In the genomic region with DNA sequence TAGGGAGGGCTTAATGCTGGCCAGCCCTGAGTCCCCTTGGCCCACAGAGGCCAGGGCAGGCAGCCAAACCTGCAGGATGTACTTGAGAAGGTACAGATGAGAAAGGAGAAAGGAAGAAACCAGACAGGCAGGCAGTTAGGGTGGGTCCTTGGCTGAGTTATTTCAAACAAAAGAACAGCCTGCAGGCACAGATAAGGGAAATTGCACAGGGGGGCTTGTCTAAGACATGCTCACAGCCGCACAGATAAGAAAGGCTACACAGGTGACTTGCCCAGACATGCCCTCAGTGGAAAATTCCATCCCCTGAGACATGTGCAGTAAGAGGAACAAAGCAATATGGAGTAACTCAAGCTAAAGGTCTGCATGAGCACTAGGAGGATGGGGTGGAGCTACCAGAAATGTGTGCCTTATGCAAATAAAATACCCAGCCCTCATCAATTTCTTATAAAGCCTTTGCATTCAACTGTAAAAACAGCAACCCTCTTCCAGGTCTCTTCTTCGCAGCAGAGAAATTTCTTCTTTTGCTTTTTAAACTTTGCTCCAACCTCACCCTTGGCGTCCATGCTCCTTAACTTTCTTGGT, we compare ENCODE assay signal across 35 cellular contexts.
DNase-seq lines count a peak whose midpoint lies in the region; ATAC-seq, FAIRE-seq and TF ChIP-seq lines count a peak whose summit lies in the region.
"Had no signal": no experiment of that assay in that cellular context is flagged by ENCODE, and none has a peak within 500 bp of the region (broad histone marks: within the 10 kb centered on the region; RNA-seq: fewer than 3 reads in every experiment).

No MANE protein-coding gene starts in this region.

- H3K9me3 ChIP-seq in HepG2 (ENCODE audit: low read length): peaks cover 21% of the 10 kb centered on the region
- H3K9me3 ChIP-seq in right lobe of liver: no peaks in the 10 kb centered on the region
- H3K9me3 ChIP-seq: colonic mucosa, psoas muscle, sigmoid colon had no signal

- H3K79me2 ChIP-seq in HepG2 (ENCODE audit: insufficient read depth, low read length): no peaks in the 10 kb centered on the region

- no peak overlapping the region for H3K9ac ChIP-seq in HepG2 (ENCODE audit: insufficient read depth, low read depth, low read length)
- H3K9ac ChIP-seq: BLaER1 had no signal

- 36% methylated on average over 3 of the region's 3 CpGs for WGBS in HepG2 (ENCODE audit: low lambda C conversion rate)
- 53% methylated on average over 3 of the region's 3 CpGs for WGBS in right lobe of liver (ENCODE audit: insufficient coverage, low coverage, low lambda C conversion rate, missing lambda C conversion rate)

- DNase-seq in HepG2 (ENCODE audit: low spot score) (no peak), right lobe of liver (no peak), OCI-M1 (lab: John Stamatoyannopoulos, UW) (peak; percentile 28), epithelial cell of esophagus (ENCODE audit: low read depth) (peak; percentile 35), left lobe of liver (ENCODE audit: low spot score) (no peak), germinal center (ENCODE audit: low spot score) (no peak), activated gamma-delta T cell (lab: John Stamatoyannopoulos, UW) (no peak)
- DNase-seq: activated CD4-positive, alpha-beta memory T cell treated with anti-CD3 and anti-CD28 coated beads, Interleukin-2, amount 10 ng/mL, durations not matched to agents 7 days and 5 days; activated CD4-positive, alpha-beta T cell treated with anti-CD3 and anti-CD28 coated beads for 1 hour; activated T-cell treated with anti-CD3 and anti-CD28 coated beads for 4 hours; aorta; colonic mucosa; DMS53; effector CD4-positive, alpha-beta T cell; glutamatergic neuron; left ventricle myocardium superior; midbrain; naive thymus-derived CD4-positive, alpha-beta T cell; NCI-H1092; NCI-H1694 treated with DMSO at 0.1 percent for 48 hours; NCI-H2227 treated with DMSO at 0.1 percent for 48 hours; NCI-H526 treated with DMSO at 0.1 percent for 48 hours; nucleus accumbens; Peyer's patch; psoas muscle; SHP77; sigmoid colon; stimulated activated CD4-positive, alpha-beta T cell treated with anti-CD3 and anti-CD28 coated beads, Interleukin-4, amount 100 ng/mL, for 24 hours; T-helper 2 cell had no signal

- CTCF ChIA-PET in HepG2 (lab: Yijun Ruan, JAX; ENCODE audit: low intra/inter-chr PET ratio, low total read pairs): no interaction called here

- H4K20me1 ChIP-seq in HepG2 (ENCODE audit: insufficient read depth, low read length): no peaks in the 10 kb centered on the region
- H4K20me1 ChIP-seq: BLaER1 had no signal

- H3K27ac ChIP-seq in HepG2 (ENCODE audit: extremely low read length, insufficient read depth, low read length) (no peak overlapping the region), right lobe of liver (no peak overlapping the region)
- H3K27ac ChIP-seq: BLaER1, colonic mucosa, Peyer's patch, psoas muscle, sigmoid colon, tibial nerve had no signal

- FAIRE-seq in HepG2 (lab: Jason Lieb, UNC): no peak
- FAIRE-seq: GM12891, islet of Langerhans had no signal

- H3K4me2 ChIP-seq in HepG2 (ENCODE audit: low read depth, low read length): no peak overlapping the region
- H3K4me2 ChIP-seq: BLaER1 had no signal

- H3K36me3 ChIP-seq in HepG2 (replicated peaks in 1 of 2; ENCODE audit: control insufficient read depth in 1 of 2, insufficient read depth in 2 of 2, low read length in 2 of 2): no peaks in the 10 kb centered on the region
- no peaks in the 10 kb centered on the region for H3K36me3 ChIP-seq in right lobe of liver
- H3K36me3 ChIP-seq: BLaER1, colonic mucosa, HAP-1, Peyer's patch, sigmoid colon, tibial nerve had no signal

- H2AFZ ChIP-seq in HepG2 (ENCODE audit: low read length): no peak overlapping the region

- TF ChIP-seq CTCF in HepG2 (CRISPR knock-in tag; IDR thresholded peaks at IDR 0.05) (no peak), right lobe of liver (IDR thresholded peaks at IDR 0.05) (no peak), epithelial cell of esophagus (IDR thresholded peaks at IDR 0.05; ENCODE audit: insufficient read depth, low read depth, low read length, missing control alignments) (no peak)

- ATAC-seq in HepG2: no peak
- no peak for ATAC-seq in right lobe of liver
- no peak for ATAC-seq in left lobe of liver
- ATAC-seq in GM19324 (IDR thresholded peaks at IDR 0.05; ENCODE audit: low FRiP score, unreplicated experiment): no peak
- ATAC-seq: left ventricle myocardium superior; naive thymus-derived CD4-positive, alpha-beta T cell; psoas muscle had no signal

- POLR2A ChIA-PET in HepG2 (lab: Yijun Ruan, JAX): no interaction called here

- no peak for TF ChIP-seq EP300 in HepG2 (IDR thresholded peaks at IDR 0.05; ENCODE audit: low read depth in 2 of 2, low read length in 2 of 2)
- TF ChIP-seq EP300 in HepG2 (CRISPR knock-in tag; IDR thresholded peaks at IDR 0.05; ENCODE audit: borderline replicate concordance): no peak

- no peak for TF ChIP-seq RAD21 in HepG2 (CRISPR knock-in tag; IDR thresholded peaks at IDR 0.05)

- no peaks in the 10 kb centered on the region; a peak in 1 of 5 replicates for H3K27me3 ChIP-seq in HepG2 (ENCODE audit: control insufficient read depth in 1 of 2, insufficient read depth in 2 of 2, low read length in 2 of 2)
- no peaks in the 10 kb centered on the region for H3K27me3 ChIP-seq in right lobe of liver
- H3K27me3 ChIP-seq: BLaER1, colonic mucosa, Peyer's patch, sigmoid colon, tibial nerve had no signal

- in situ Hi-C loops in HepG2 (cut with HindIII; ENCODE audit: extremely low pct_ligation_motif_present, low pct_unique_long_range_greater_than_20kb): no loop called here

- intact Hi-C loops in HepG2 (cut with micrococcal nuclease; ENCODE audit: unreplicated experiment) (no loop called here), right lobe of liver (cut with DNase I) (no loop called here)

- no TSS peak for BruUV-seq in HepG2 (replicated peaks; lab: Mats Ljungman, UMichigan)

- H3K4me1 ChIP-seq in HepG2 (ENCODE audit: insufficient read depth, low read length) (no peaks in the 10 kb centered on the region), right lobe of liver (no peaks in the 10 kb centered on the region)
- H3K4me1 ChIP-seq: BLaER1, colonic mucosa, Peyer's patch, psoas muscle, sigmoid colon, tibial nerve had no signal

- no peak for TF ChIP-seq POLR2A in HepG2 (IDR thresholded peaks at IDR 0.05; ENCODE audit: insufficient read depth in 1 of 2, low read depth in 2 of 2, low read length in 2 of 2)
- no peak for TF ChIP-seq POLR2A in right lobe of liver (IDR thresholded peaks at IDR 0.05)

- no peak overlapping the region for H3K4me3 ChIP-seq in HepG2 (replicated peaks in 1 of 3; ENCODE audit: insufficient read depth in 1 of 3, low read depth in 2 of 3, low read length in 3 of 3)
- H3K4me3 ChIP-seq in right lobe of liver: no peak overlapping the region
- no peak overlapping the region for H3K4me3 ChIP-seq in epithelial cell of esophagus (ENCODE audit: low read length)
- H3K4me3 ChIP-seq: BLaER1, colonic mucosa, HAP-1, Peyer's patch, psoas muscle, sigmoid colon, tibial nerve had no signal

TF ChIP-seq in HepG2, 621 proteins besides CTCF, POLR2A, EP300 and RAD21 (continues in another document):
- TF ChIP-seq, protein P1, sequence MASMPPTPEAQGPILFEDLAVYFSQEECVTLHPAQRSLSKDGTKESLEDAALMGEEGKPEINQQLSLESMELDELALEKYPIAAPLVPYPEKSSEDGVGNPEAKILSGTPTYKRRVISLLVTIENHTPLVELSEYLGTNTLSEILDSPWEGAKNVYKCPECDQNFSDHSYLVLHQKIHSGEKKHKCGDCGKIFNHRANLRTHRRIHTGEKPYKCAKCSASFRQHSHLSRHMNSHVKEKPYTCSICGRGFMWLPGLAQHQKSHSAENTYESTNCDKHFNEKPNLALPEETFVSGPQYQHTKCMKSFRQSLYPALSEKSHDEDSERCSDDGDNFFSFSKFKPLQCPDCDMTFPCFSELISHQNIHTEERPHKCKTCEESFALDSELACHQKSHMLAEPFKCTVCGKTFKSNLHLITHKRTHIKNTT (CRISPR knock-in tag; IDR thresholded peaks at IDR 0.05): no peak
- TF ChIP-seq CC2D1A (CRISPR knock-in tag; IDR thresholded peaks at IDR 0.05): no peak
- TF ChIP-seq ZNF879 (CRISPR knock-in tag; IDR thresholded peaks at IDR 0.05): no peak
- TF ChIP-seq POLR2G (IDR thresholded peaks at IDR 0.05; ENCODE audit: low read depth, low read length): no peak
- TF ChIP-seq ZNF33B (CRISPR knock-in tag; IDR thresholded peaks at IDR 0.05): no peak
- no peak for TF ChIP-seq GATA4 (IDR thresholded peaks at IDR 0.05; ENCODE audit: borderline replicate concordance, low read depth)
- TF ChIP-seq ZNF780A (CRISPR knock-in tag; IDR thresholded peaks at IDR 0.05): peak; percentile 96
- no peak for TF ChIP-seq FOXA3 (CRISPR knock-in tag; IDR thresholded peaks at IDR 0.05)
- TF ChIP-seq TP53 (CRISPR knock-in tag; conservative IDR thresholded peaks at IDR 0.05): peak; percentile 97
- TF ChIP-seq, protein P2, sequence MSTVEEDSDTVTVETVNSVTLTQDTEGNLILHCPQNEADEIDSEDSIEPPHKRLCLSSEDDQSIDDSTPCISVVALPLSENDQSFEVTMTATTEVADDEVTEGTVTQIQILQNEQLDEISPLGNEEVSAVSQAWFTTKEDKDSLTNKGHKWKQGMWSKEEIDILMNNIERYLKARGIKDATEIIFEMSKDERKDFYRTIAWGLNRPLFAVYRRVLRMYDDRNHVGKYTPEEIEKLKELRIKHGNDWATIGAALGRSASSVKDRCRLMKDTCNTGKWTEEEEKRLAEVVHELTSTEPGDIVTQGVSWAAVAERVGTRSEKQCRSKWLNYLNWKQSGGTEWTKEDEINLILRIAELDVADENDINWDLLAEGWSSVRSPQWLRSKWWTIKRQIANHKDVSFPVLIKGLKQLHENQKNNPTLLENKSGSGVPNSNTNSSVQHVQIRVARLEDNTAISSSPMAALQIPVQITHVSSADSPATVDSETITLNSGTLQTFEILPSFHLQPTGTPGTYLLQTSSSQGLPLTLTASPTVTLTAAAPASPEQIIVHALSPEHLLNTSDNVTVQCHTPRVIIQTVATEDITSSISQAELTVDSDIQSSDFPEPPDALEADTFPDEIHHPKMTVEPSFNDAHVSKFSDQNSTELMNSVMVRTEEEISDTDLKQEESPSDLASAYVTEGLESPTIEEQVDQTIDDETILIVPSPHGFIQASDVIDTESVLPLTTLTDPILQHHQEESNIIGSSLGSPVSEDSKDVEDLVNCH (CRISPR knock-in tag; IDR thresholded peaks at IDR 0.05): no peak

Comparison
In these comparisons a context has a peak if more than half of its experiments do, and no peak if none do; other contexts are left out.
1. DNase-seq: peak in OCI-M1 (single experiment) and epithelial cell of esophagus (single experiment); none in HepG2 (single experiment), right lobe of liver (0 of 3), left lobe of liver (single experiment), germinal center (single experiment) and activated gamma-delta T cell (single experiment).